In genomic region chr10:104447331-104447730, GRCh38 we compare ENCODE assay signal across 15 cellular contexts.
"Had no signal": no experiment of that assay in that cellular context is flagged by ENCODE, and none has a peak within 500 bp of the region (broad histone marks: within the 10 kb centered on the region; RNA-seq: fewer than 3 reads in every experiment).

No MANE protein-coding gene starts in this region.

- H3K9me3 ChIP-seq: gastroesophageal sphincter, pancreas, sigmoid colon, vagina had no signal

- H3K36me3 ChIP-seq: gastroesophageal sphincter, pancreas, sigmoid colon, vagina had no signal

- H3K4me3 ChIP-seq: gastroesophageal sphincter, lung, pancreas, sigmoid colon, vagina had no signal

- H3K27ac ChIP-seq: gastroesophageal sphincter, pancreas, sigmoid colon, vagina had no signal

- DNase-seq: activated CD4-positive, alpha-beta T cell treated with anti-CD3 and anti-CD28 coated beads for 4 hours; activated CD8-positive, alpha-beta memory T cell treated with anti-CD3 and anti-CD28 coated beads, Interleukin-2, amount 50 U/mL, for 48 hours; activated gamma-delta T cell; activated T-cell treated with anti-CD3 and anti-CD28 coated beads, Interleukin-2, amount 50 U/mL, for 72 hours; effector memory CD4-positive, alpha-beta T cell; naive B cell; sigmoid colon; stimulated activated CD4-positive, alpha-beta T cell treated with anti-CD3 and anti-CD28 coated beads, Interleukin-12 subunit alpha, Interleukin-12 subunit beta, amount 100 ng/mL, for 4 hours; stimulated activated CD4-positive, alpha-beta T cell treated with anti-CD3 and anti-CD28 coated beads, Interleukin-2, amount 100 ng/mL, for 24 hours; T-helper 17 cell had no signal

- H3K4me1 ChIP-seq: gastroesophageal sphincter, pancreas, sigmoid colon had no signal

- ATAC-seq: activated naive CD4-positive, alpha-beta T cell treated with anti-CD3 and anti-CD28 coated beads, Interleukin-2, amount 50 U/mL, for 72 hours; activated T-cell treated with anti-CD3 and anti-CD28 coated beads, Interleukin-2, amount 50 U/mL, for 72 hours; gastroesophageal sphincter; pancreas; T-helper 17 cell had no signal

- H3K27me3 ChIP-seq: gastroesophageal sphincter, pancreas, sigmoid colon, vagina had no signal

- FAIRE-seq: pancreas had no signal
